8 cellular contexts compared by ENCODE assay signal in the genomic region with DNA sequence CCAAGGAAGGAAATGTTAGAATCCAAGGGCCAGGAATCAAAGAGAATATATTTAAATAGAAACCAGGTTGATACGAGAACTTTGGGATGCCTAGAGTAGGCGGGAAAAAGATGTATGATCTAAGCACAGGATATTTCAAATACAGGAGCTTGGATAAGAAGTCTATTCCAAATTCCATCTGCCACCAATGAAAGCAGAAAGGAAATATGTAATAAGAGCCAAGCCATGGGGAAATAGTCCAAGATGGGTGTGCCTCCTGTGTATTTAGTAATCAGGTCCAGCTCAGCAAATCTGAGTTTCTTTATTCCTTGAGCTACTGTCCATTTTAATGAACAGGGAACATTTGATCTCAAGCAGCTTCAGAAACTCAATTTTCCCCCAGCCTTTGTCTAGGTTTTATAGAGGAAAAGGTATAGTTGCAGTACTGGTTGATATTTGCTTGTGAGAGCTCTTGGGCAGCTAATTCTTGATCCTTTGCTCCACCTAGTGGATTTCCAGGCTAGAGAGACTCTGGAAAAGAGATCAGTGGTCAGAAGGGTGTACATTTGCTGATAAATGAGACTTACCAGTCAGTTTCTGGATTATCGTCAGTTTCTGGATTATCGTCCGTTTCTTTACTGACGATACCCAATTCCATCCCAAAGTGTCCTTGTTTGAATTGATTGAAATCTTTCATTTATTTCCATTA. TPM values are rescaled to one million over a fixed set of nuclear protein-coding genes. Genes with fewer than 3 reads are reported as not detected.
DNase-seq lines count a peak whose midpoint lies in the region; TF ChIP-seq lines count a peak whose summit lies in the region.
"Not testable (repeated sequence)": the region's sequence is repeated elsewhere in the genome, so short reads cannot be mapped to it uniquely, and the experiment has no call there.

No MANE protein-coding gene starts in this region.

- not testable (repeated sequence) for H3K27me3 Mint-ChIP-seq in CD14-positive monocyte (ENCODE audit: low read depth in 3 of 3); HFFc6 (ENCODE audit: insufficient read depth); chondrocyte (ENCODE audit: low read depth)

- H3K36me3 Mint-ChIP-seq in CD14-positive monocyte; HFFc6 (ENCODE audit: low read depth); chondrocyte (ENCODE audit: low read depth): not testable (repeated sequence)

- DNase-seq in CD14-positive monocyte (ENCODE audit: low spot score); chondrocyte (ENCODE audit: low spot score): not testable (repeated sequence)
- DNase-seq in HFFc6 (peak; percentile 35), NCI-H2196 (lab: John Stamatoyannopoulos, UW; ENCODE audit: unreplicated experiment) (peak; percentile 3), SW480 (ENCODE audit: low spot score) (peak; percentile 11), glomerular visceral epithelial cell (ENCODE audit: extremely low spot score) (peak; percentile 9), medulla oblongata (ENCODE audit: extremely low spot score) (peak; percentile 25), superior temporal gyrus (ENCODE audit: extremely low spot score) (peak; percentile 16)

- intact Hi-C loops in CD14-positive monocyte (cut with micrococcal nuclease) = not testable (repeated sequence)

- TF ChIP-seq CTCF in CD14-positive monocyte (IDR thresholded peaks at IDR 0.05) = not testable (repeated sequence)
- TF ChIP-seq CTCF in HFFc6 (IDR thresholded peaks at IDR 0.05) (peak; percentile 43; the same call in 1 of the 2 replicates), chondrocyte (IDR thresholded peaks at IDR 0.05) (peak; percentile 66)

- H3K9me3 Mint-ChIP-seq in CD14-positive monocyte; HFFc6; chondrocyte (ENCODE audit: low read depth): not testable (repeated sequence)

- H3K4me3 Mint-ChIP-seq in CD14-positive monocyte; HFFc6; chondrocyte (ENCODE audit: unreplicated experiment): not testable (repeated sequence)

- H3K4me1 Mint-ChIP-seq in CD14-positive monocyte (peaks cover 18% of the 10 kb centered on the region), HFFc6 (ENCODE audit: low read depth) (peaks cover 11% of the 10 kb centered on the region)
- H3K4me1 Mint-ChIP-seq in chondrocyte (ENCODE audit: low read depth) = not testable (repeated sequence)

- H3K27ac Mint-ChIP-seq in CD14-positive monocyte = peak overlapping the region in 4 of 7 donors; percentile 15 to 57 (median 34)
- not testable (repeated sequence) for H3K27ac Mint-ChIP-seq in HFFc6; chondrocyte (ENCODE audit: unreplicated experiment)

RNA-seq across cellular contexts. Expression of a gene that starts 28.3 kb away (rescaled TPM):
- under 1 TPM; 0.66 to 0.73 TPM for polyA plus RNA-seq in CD14-positive monocyte
- total RNA-seq in HFFc6 (2021; fragmentation: NEBNext Ultra II Directional; extraction: Animal tissue kit (Norgen Biotek cat#: 25700)) = 1 to 10 TPM; 2.2 to 6.2 (median 5.0) TPM
- total RNA-seq in chondrocyte = 1.3 to 2.5 TPM (median 1.3 TPM) in 3 replicates

RNA-seq across cellular contexts. Expression of a gene that starts 29.0 kb away (rescaled TPM):
- polyA plus RNA-seq in CD14-positive monocyte = 1 to 10 TPM; 3.7 to 5.4 TPM
- 10 to 100 TPM; 13.8 to 34.6 (median 23.0) TPM for total RNA-seq in HFFc6 (2021; fragmentation: NEBNext Ultra II Directional; extraction: Animal tissue kit (Norgen Biotek cat#: 25700))
- 34.2 to 39.6 TPM (median 38.8 TPM) in 3 replicates for total RNA-seq in chondrocyte
